24 cellular contexts compared by ENCODE assay signal in the genomic region with DNA sequence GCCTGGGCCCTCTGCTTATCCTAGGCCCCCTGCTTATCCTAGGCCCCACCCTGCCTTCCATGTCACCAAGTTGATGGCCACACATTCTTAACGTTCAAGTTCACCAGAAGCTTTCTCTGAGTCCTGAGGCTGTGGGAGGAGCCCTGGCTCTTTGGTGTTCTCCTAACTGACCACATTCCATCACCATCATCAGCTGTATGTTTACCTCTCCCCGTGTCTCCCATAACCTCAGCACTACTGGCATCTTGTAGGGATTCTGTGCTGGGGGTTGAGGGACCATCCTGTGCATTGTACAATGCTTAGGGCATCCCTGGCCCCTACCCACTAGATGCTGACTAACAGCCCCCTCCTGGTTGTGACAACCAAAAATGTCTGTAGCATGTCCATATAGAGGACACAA.
DNase-seq lines count a peak whose midpoint lies in the region; ATAC-seq and TF ChIP-seq lines count a peak whose summit lies in the region.
"Had no signal": no experiment of that assay in that cellular context is flagged by ENCODE, and none has a peak within 500 bp of the region (broad histone marks: within the 10 kb centered on the region; RNA-seq: fewer than 3 reads in every experiment).

No MANE protein-coding gene starts in this region.

- no peak overlapping the region for H3K27ac ChIP-seq in IMR-90 (ENCODE audit: insufficient read depth, low read length)
- peak overlapping the region; percentile 24 to 78 (median 68) for H3K27ac ChIP-seq in gastroesophageal sphincter
- H3K27ac ChIP-seq in stomach smooth muscle (ENCODE audit: low read length): peak overlapping the region; percentile 71
- H3K27ac ChIP-seq in aorta (ENCODE audit: low read depth in 1 of 2, low read length in 2 of 2): peak overlapping the region in 1 of 2 donors; percentile 26
- H3K27ac ChIP-seq: C4-2B, HL-60, Peyer's patch, SJCRH30 had no signal

- TF ChIP-seq CTCF in IMR-90 (conservative IDR thresholded peaks at IDR 0.05; ENCODE audit: low read depth, low read length) (no peak), gastroesophageal sphincter (IDR thresholded peaks at IDR 0.05) (no peak)

- no peaks in the 10 kb centered on the region for H4K20me1 ChIP-seq in IMR-90 (ENCODE audit: insufficient read depth, low read length)

- no peak overlapping the region for H2BK20ac ChIP-seq in IMR-90 (ENCODE audit: low read depth, low read length)

- H3K14ac ChIP-seq in IMR-90 (replicated peaks; ENCODE audit: low read depth, low read length): no peak overlapping the region

- TF ChIP-seq POLR2A in IMR-90 (IDR thresholded peaks at IDR 0.05; ENCODE audit: low read depth, low read length) (no peak), gastroesophageal sphincter (IDR thresholded peaks at IDR 0.05) (no peak)

- CTCF ChIA-PET in IMR-90 (lab: Yijun Ruan, JAX): no interaction called here

- H3K4me3 ChIP-seq in IMR-90 (ENCODE audit: insufficient read depth, low read depth, low read length) (no peak overlapping the region), gastroesophageal sphincter (no peak overlapping the region), stomach smooth muscle (ENCODE audit: low read length in 2 of 2) (no peak overlapping the region), aorta (ENCODE audit: low read length in 2 of 2) (no peak overlapping the region)
- H3K4me3 ChIP-seq: HAP-1, Peyer's patch, SJCRH30 had no signal

- TF ChIP-seq RAD21 in IMR-90 (IDR thresholded peaks at IDR 0.05; ENCODE audit: low read length): no peak

- H2BK120ac ChIP-seq in IMR-90 (ENCODE audit: low read depth, low read length): no peak overlapping the region

- H3K4me2 ChIP-seq in IMR-90 (ENCODE audit: low read depth, low read length): no peak overlapping the region

- H4K5ac ChIP-seq in IMR-90 (ENCODE audit: low read depth, low read length): no peak overlapping the region

- H3K9me3 ChIP-seq in IMR-90 (ENCODE audit: control insufficient read depth, insufficient read depth, low read length) (no peaks in the 10 kb centered on the region), gastroesophageal sphincter (no peaks in the 10 kb centered on the region), stomach smooth muscle (ENCODE audit: control insufficient read depth in 2 of 2, low read length in 2 of 2) (no peaks in the 10 kb centered on the region), aorta (ENCODE audit: control insufficient read depth, low read length) (no peaks in the 10 kb centered on the region)
- H3K9me3 ChIP-seq: HAP-1, Peyer's patch, SJCRH30 had no signal

- H2AK9ac ChIP-seq in IMR-90 (replicated peaks; ENCODE audit: low read depth, low read length, poor library complexity): no peak overlapping the region

- in situ Hi-C loops in IMR-90 (cut with MboI; ENCODE audit: low sequenced_read_pairs): no loop called here

- H2AFZ ChIP-seq in IMR-90 (replicated peaks; ENCODE audit: low read length, poor library complexity): peak overlapping the region; percentile 27

- H3K36me3 ChIP-seq in IMR-90 (ENCODE audit: control insufficient read depth, insufficient read depth, low read length): no peaks in the 10 kb centered on the region
- peaks cover 2 to 100% of the 10 kb centered on the region in 2 donors for H3K36me3 ChIP-seq in gastroesophageal sphincter
- H3K36me3 ChIP-seq in stomach smooth muscle (ENCODE audit: control insufficient read depth in 2 of 2, insufficient read depth in 2 of 2, low read length in 2 of 2): peaks cover 80 to 82% of the 10 kb centered on the region in 2 donors
- H3K36me3 ChIP-seq in aorta (ENCODE audit: control insufficient read depth in 1 of 2, insufficient read depth in 2 of 2, low read length in 1 of 2): peaks cover 7 to 34% of the 10 kb centered on the region in 2 donors
- H3K36me3 ChIP-seq: HAP-1, SJCRH30 had no signal

- H2BK5ac ChIP-seq in IMR-90 (ENCODE audit: low read depth, low read length, poor library complexity, severe bottlenecking): no peak overlapping the region

- WGBS in IMR-90 (ENCODE audit: extremely low coverage in 2 of 2, insufficient read length in 1 of 2), 2 experiments: 20% methylated on average over 1 of the region's 2 CpGs; no CpG with 5 or more reads in 1 of the 2 experiments
- WGBS in gastroesophageal sphincter (ENCODE audit: low coverage in 1 of 2), 2 donors: 23 to 33% methylated on average over 2 of the region's 2 CpGs
- 16 to 25% methylated on average over 2 of the region's 2 CpGs for whole genome bisulfite sequencing in aorta, 2 donors

- no peak overlapping the region for H2AK5ac ChIP-seq in IMR-90 (ENCODE audit: low read depth, low read length)

- DNase-seq in AG08396 (ENCODE audit: low spot score) (peak; percentile 24), IMR-90 (peak; percentile 21), NCI-H446 treated with DMSO at 0.1 percent for 48 hours (lab: John Stamatoyannopoulos, UW) (no peak), aorta (no peak)
- DNase-seq: 8988T; AML-193; CD8-positive, alpha-beta memory T cell; GF-D8; KBM-7; NCI-H1092 treated with DMSO at 0.1 percent for 48 hours; NCI-H146; NCI-H2029; NCI-H2227 treated with DMSO at 0.1 percent for 48 hours; NCI-H524; NCI-H774; Peyer's patch; SJCRH30 had no signal

- no peak overlapping the region for H3K23ac ChIP-seq in IMR-90 (ENCODE audit: low read depth, low read length)

- H2BK15ac ChIP-seq in IMR-90 (ENCODE audit: low read depth, low read length): no peak overlapping the region

- no peak overlapping the region for H3K9ac ChIP-seq in IMR-90 (ENCODE audit: low read depth, low read length)
- H3K9ac ChIP-seq in stomach smooth muscle (ENCODE audit: low read length in 2 of 2): no peak overlapping the region

- no peaks in the 10 kb centered on the region for H3K79me1 ChIP-seq in IMR-90 (ENCODE audit: low read depth in 1 of 2, low read length in 2 of 2)

- no peaks in the 10 kb centered on the region for H3K27me3 ChIP-seq in IMR-90 (ENCODE audit: control insufficient read depth, insufficient read depth, low read length)
- H3K27me3 ChIP-seq in gastroesophageal sphincter: no peaks in the 10 kb centered on the region
- H3K27me3 ChIP-seq in stomach smooth muscle (ENCODE audit: control insufficient read depth in 1 of 2, insufficient read depth in 2 of 2, low read length in 2 of 2): no peaks in the 10 kb centered on the region
- no peaks in the 10 kb centered on the region for H3K27me3 ChIP-seq in aorta (ENCODE audit: control insufficient read depth in 1 of 2, insufficient read depth in 2 of 2, low read length in 1 of 2)
- H3K27me3 ChIP-seq: Peyer's patch, SJCRH30 had no signal

- TF ChIP-seq EP300 in gastroesophageal sphincter (IDR thresholded peaks at IDR 0.05): no peak

- H3K4me1 ChIP-seq in IMR-90 (ENCODE audit: control insufficient read depth, insufficient read depth, low read length): no peaks in the 10 kb centered on the region
- peaks cover 0 to 73% (median 0%) of the 10 kb centered on the region in 3 donors for H3K4me1 ChIP-seq in gastroesophageal sphincter
- peaks cover 34% of the 10 kb centered on the region for H3K4me1 ChIP-seq in stomach smooth muscle (ENCODE audit: control insufficient read depth, insufficient read depth, low read length)
- no peaks in the 10 kb centered on the region for H3K4me1 ChIP-seq in aorta (ENCODE audit: control insufficient read depth in 1 of 2, insufficient read depth in 2 of 2, low read length in 2 of 2)
- H3K4me1 ChIP-seq: HAP-1, Peyer's patch, SJCRH30 had no signal

- no peak overlapping the region for H4K91ac ChIP-seq in IMR-90 (ENCODE audit: insufficient read depth, low read depth, low read length)

- H3K4ac ChIP-seq in IMR-90 (ENCODE audit: low read depth, low read length): no peak overlapping the region

- intact Hi-C loops in IMR-90 (cut with micrococcal nuclease) (no loop called here), aorta (cut with DNase I) (loop anchor here in 1 of 2 donors (10.0 kb wide), 1 partner anchor 385 kb away; no protein-coding TSS in a partner anchor)

- H3K56ac ChIP-seq in IMR-90 (ENCODE audit: extremely low read depth, insufficient read depth, low read length): no peak overlapping the region

- H3K9me1 ChIP-seq in IMR-90 (ENCODE audit: insufficient read depth, low read length): no peaks in the 10 kb centered on the region

- no peak overlapping the region for H4K8ac ChIP-seq in IMR-90 (ENCODE audit: low read depth in 2 of 2, low read length in 2 of 2)

- ATAC-seq in IMR-90 (ENCODE audit: low read depth) (peak; percentile 80), gastroesophageal sphincter (no peak), aorta (ENCODE audit: low FRiP score) (no peak), esophagus mucosa (no peak)
- ATAC-seq: HepG2 had no signal

- POLR2A ChIA-PET in IMR-90 (lab: Charles Lee; ENCODE audit: unreplicated experiment): interaction anchor here (0.6 kb wide), 1 partner anchor 76 kb away, joined by 12 read pairs; no protein-coding TSS in a partner anchor

- H3K18ac ChIP-seq in IMR-90 (ENCODE audit: low read depth, low read length): no peak overlapping the region

- BruUV-seq in IMR-90 (replicated peaks; lab: Mats Ljungman, UMichigan): no TSS peak

- dilution Hi-C loops in IMR-90 (cut with HindIII; ENCODE audit: low sequenced_read_pairs, unreplicated experiment): no loop called here

TF ChIP-seq in IMR-90, 13 proteins besides CTCF, POLR2A, EP300 and RAD21 (continues in another document):
- TF ChIP-seq, protein P1, sequence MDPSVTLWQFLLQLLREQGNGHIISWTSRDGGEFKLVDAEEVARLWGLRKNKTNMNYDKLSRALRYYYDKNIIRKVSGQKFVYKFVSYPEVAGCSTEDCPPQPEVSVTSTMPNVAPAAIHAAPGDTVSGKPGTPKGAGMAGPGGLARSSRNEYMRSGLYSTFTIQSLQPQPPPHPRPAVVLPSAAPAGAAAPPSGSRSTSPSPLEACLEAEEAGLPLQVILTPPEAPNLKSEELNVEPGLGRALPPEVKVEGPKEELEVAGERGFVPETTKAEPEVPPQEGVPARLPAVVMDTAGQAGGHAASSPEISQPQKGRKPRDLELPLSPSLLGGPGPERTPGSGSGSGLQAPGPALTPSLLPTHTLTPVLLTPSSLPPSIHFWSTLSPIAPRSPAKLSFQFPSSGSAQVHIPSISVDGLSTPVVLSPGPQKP (IDR thresholded peaks at IDR 0.05; ENCODE audit: borderline replicate concordance, low read depth, low read length): no peak
- TF ChIP-seq, protein P2, sequence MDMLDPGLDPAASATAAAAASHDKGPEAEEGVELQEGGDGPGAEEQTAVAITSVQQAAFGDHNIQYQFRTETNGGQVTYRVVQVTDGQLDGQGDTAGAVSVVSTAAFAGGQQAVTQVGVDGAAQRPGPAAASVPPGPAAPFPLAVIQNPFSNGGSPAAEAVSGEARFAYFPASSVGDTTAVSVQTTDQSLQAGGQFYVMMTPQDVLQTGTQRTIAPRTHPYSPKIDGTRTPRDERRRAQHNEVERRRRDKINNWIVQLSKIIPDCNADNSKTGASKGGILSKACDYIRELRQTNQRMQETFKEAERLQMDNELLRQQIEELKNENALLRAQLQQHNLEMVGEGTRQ (IDR thresholded peaks at IDR 0.05; ENCODE audit: low read depth, low read length): no peak
- TF ChIP-seq CEBPB (IDR thresholded peaks at IDR 0.05; ENCODE audit: low read depth, low read length) (no peak), SMC3 (IDR thresholded peaks at IDR 0.05; ENCODE audit: low read depth, low read length) (no peak), MXI1 (IDR thresholded peaks at IDR 0.05; ENCODE audit: borderline replicate concordance, low read depth, low read length) (no peak), CHD1 (IDR thresholded peaks at IDR 0.05; ENCODE audit: low read depth, low read length) (no peak), MAZ (IDR thresholded peaks at IDR 0.05; ENCODE audit: borderline replicate concordance, low read depth, low read length) (no peak), RFX5 (IDR thresholded peaks at IDR 0.05; ENCODE audit: low read depth, low read length) (no peak)

Comparison
In these comparisons a context has a peak if more than half of its experiments do, and no peak if none do; other contexts are left out.
1. DNase-seq: peak in AG08396 (single experiment) and IMR-90 (single experiment); none in NCI-H446 treated with DMSO at 0.1 percent for 48 hours (single experiment) and aorta (0 of 2).